In the genomic region with DNA sequence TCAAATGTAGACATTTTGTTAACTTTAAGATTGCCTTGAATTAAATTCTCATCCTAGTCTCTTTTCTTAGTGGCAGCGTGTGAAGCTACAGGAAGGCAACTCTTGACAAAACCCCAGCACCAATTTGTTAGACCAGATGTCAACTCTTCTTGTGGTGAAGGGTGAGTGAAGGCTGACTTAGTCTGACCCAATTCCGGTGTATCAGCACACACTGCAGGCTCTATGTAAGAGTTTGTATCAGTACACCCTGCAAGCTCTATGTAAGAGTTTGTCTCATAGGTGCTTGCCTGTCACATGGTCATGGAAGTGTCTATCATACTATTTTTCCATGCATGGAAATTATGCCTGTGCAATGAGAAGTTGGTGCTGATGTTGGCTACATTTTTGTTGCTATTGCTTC, we compare ENCODE assay signal across 23 cellular contexts. TPM values are rescaled to one million over a fixed set of nuclear protein-coding genes. Genes with fewer than 3 reads are reported as not detected.
A peak's percentile ranks its signal among the peaks of the same experiment; 100 is the strongest.
DNase-seq lines count a peak whose midpoint lies in the region; ATAC-seq lines count a peak whose summit lies in the region.
"Had no signal": no experiment of that assay in that cellular context is flagged by ENCODE, and none has a peak within 500 bp of the region (broad histone marks: within the 10 kb centered on the region; RNA-seq: fewer than 3 reads in every experiment).

No MANE protein-coding gene starts in this region.

- DNase-seq in activated naive CD4-positive, alpha-beta T cell treated with anti-CD3 and anti-CD28 coated beads, Interleukin-2, amount 10 ng/mL, durations not matched to agents 7 days and 5 days = peak; percentile 27
- no peak for DNase-seq in activated naive CD4-positive, alpha-beta T cell (lab: John Stamatoyannopoulos, UW)
- DNase-seq in activated naive CD4-positive, alpha-beta T cell treated with anti-CD3 and anti-CD28 coated beads, Interleukin-2, amount 50 U/mL, for 72 hours (ENCODE audit: low spot score in 2 of 2) = no peak
- no peak for DNase-seq in stimulated activated effector memory CD8-positive, alpha-beta T cell treated with anti-CD3 and anti-CD28 coated beads, Interleukin-12 subunit alpha, Interleukin-12 subunit beta, amount 100 ng/mL, for 72 hours (ENCODE audit: low spot score in 2 of 2)
- DNase-seq in NOMO-1 treated with dmso at 0.1 percent for 144 hours (lab: John Stamatoyannopoulos, UW; ENCODE audit: unreplicated experiment) (no peak), NCI-H2171 (lab: John Stamatoyannopoulos, UW) (no peak)
- DNase-seq: effector memory CD4-positive, alpha-beta T cell; foreskin keratinocyte; left ventricle myocardium inferior; NCI-H1694 treated with DMSO at 0.1 percent for 48 hours; NCI-H526; nephron progenitor cell; ovary; retina; RPMI8226; trophoblast cell had no signal

- CTCF ChIA-PET in activated naive CD4-positive, alpha-beta T cell treated with anti-CD3 and anti-CD28 coated beads, Interleukin-2, amount 10 ng/mL, durations not matched to agents 7 days and 5 days (lab: Charles Lee) = interaction anchor here (1.0 to 1.1 kb wide), 2 partner anchors 16 to 66 kb away, joined by 3 read pairs; no protein-coding TSS in a partner anchor

- no peaks in the 10 kb centered on the region for H3K36me3 Mint-ChIP-seq in activated naive CD4-positive, alpha-beta T cell treated with anti-CD3 and anti-CD28 coated beads, Interleukin-2, amount 10 ng/mL, durations not matched to agents 7 days and 5 days
- H3K36me3 Mint-ChIP-seq in IgD-negative memory B cell = peaks cover 4% of the 10 kb centered on the region
- no peaks in the 10 kb centered on the region for H3K36me3 Mint-ChIP-seq in activated naive CD4-positive, alpha-beta T cell treated with anti-CD3 and anti-CD28 coated beads, Interleukin-2, amount 50 U/mL, for 72 hours
- no peaks in the 10 kb centered on the region for H3K36me3 Mint-ChIP-seq in stimulated activated effector memory CD8-positive, alpha-beta T cell treated with anti-CD3 and anti-CD28 coated beads, Interleukin-12 subunit alpha, Interleukin-12 subunit beta, amount 100 ng/mL, for 72 hours
- H3K36me3 Mint-ChIP-seq: CD14-positive monocyte, mesothelial cell of epicardium had no signal

- no peaks in the 10 kb centered on the region for H3K9me3 Mint-ChIP-seq in activated naive CD4-positive, alpha-beta T cell treated with anti-CD3 and anti-CD28 coated beads, Interleukin-2, amount 10 ng/mL, durations not matched to agents 7 days and 5 days
- no peaks in the 10 kb centered on the region for H3K9me3 Mint-ChIP-seq in IgD-negative memory B cell
- no peaks in the 10 kb centered on the region for H3K9me3 Mint-ChIP-seq in activated naive CD4-positive, alpha-beta T cell treated with anti-CD3 and anti-CD28 coated beads, Interleukin-2, amount 50 U/mL, for 72 hours
- H3K9me3 Mint-ChIP-seq in stimulated activated effector memory CD8-positive, alpha-beta T cell treated with anti-CD3 and anti-CD28 coated beads, Interleukin-12 subunit alpha, Interleukin-12 subunit beta, amount 100 ng/mL, for 72 hours = no peaks in the 10 kb centered on the region
- H3K9me3 Mint-ChIP-seq: mesothelial cell of epicardium, nephron progenitor cell had no signal

- peaks cover 13% of the 10 kb centered on the region for H3K4me1 Mint-ChIP-seq in activated naive CD4-positive, alpha-beta T cell treated with anti-CD3 and anti-CD28 coated beads, Interleukin-2, amount 10 ng/mL, durations not matched to agents 7 days and 5 days
- H3K4me1 Mint-ChIP-seq in IgD-negative memory B cell = peaks cover 0 to 2% (median 1%) of the 10 kb centered on the region in 3 donors
- H3K4me1 Mint-ChIP-seq in stimulated activated effector memory CD8-positive, alpha-beta T cell treated with anti-CD3 and anti-CD28 coated beads, Interleukin-12 subunit alpha, Interleukin-12 subunit beta, amount 100 ng/mL, for 72 hours = peaks cover 9% of the 10 kb centered on the region
- H3K4me1 Mint-ChIP-seq: CD14-positive monocyte, mesothelial cell of epicardium, nephron progenitor cell had no signal

- no peak overlapping the region for H3K27ac Mint-ChIP-seq in activated naive CD4-positive, alpha-beta T cell treated with anti-CD3 and anti-CD28 coated beads, Interleukin-2, amount 10 ng/mL, durations not matched to agents 7 days and 5 days
- peak overlapping the region in 2 of 3 donors; percentile 4 to 20 for H3K27ac Mint-ChIP-seq in IgD-negative memory B cell
- no peak overlapping the region for H3K27ac Mint-ChIP-seq in activated naive CD4-positive, alpha-beta T cell treated with anti-CD3 and anti-CD28 coated beads, Interleukin-2, amount 50 U/mL, for 72 hours
- no peak overlapping the region for H3K27ac Mint-ChIP-seq in stimulated activated effector memory CD8-positive, alpha-beta T cell treated with anti-CD3 and anti-CD28 coated beads, Interleukin-12 subunit alpha, Interleukin-12 subunit beta, amount 100 ng/mL, for 72 hours
- H3K27ac Mint-ChIP-seq: CD14-positive monocyte, mesothelial cell of epicardium, nephron progenitor cell had no signal

- peak; percentile 57 to 81 for ATAC-seq in activated naive CD4-positive, alpha-beta T cell treated with anti-CD3 and anti-CD28 coated beads, Interleukin-2, amount 50 U/mL, for 72 hours
- peak; percentile 96 for ATAC-seq in stimulated activated effector memory CD8-positive, alpha-beta T cell treated with anti-CD3 and anti-CD28 coated beads, Interleukin-12 subunit alpha, Interleukin-12 subunit beta, amount 100 ng/mL, for 72 hours
- no peak for ATAC-seq in GM18870 (IDR thresholded peaks at IDR 0.05; ENCODE audit: unreplicated experiment)
- ATAC-seq: foreskin keratinocyte had no signal

- H3K27me3 Mint-ChIP-seq in activated naive CD4-positive, alpha-beta T cell treated with anti-CD3 and anti-CD28 coated beads, Interleukin-2, amount 10 ng/mL, durations not matched to agents 7 days and 5 days = peaks cover 3% of the 10 kb centered on the region
- H3K27me3 Mint-ChIP-seq in IgD-negative memory B cell = no peaks in the 10 kb centered on the region

- H3K4me3 Mint-ChIP-seq in activated naive CD4-positive, alpha-beta T cell treated with anti-CD3 and anti-CD28 coated beads, Interleukin-2, amount 10 ng/mL, durations not matched to agents 7 days and 5 days = no peak overlapping the region
- H3K4me3 Mint-ChIP-seq in IgD-negative memory B cell = no peak overlapping the region
- no peak overlapping the region for H3K4me3 Mint-ChIP-seq in stimulated activated effector memory CD8-positive, alpha-beta T cell treated with anti-CD3 and anti-CD28 coated beads, Interleukin-12 subunit alpha, Interleukin-12 subunit beta, amount 100 ng/mL, for 72 hours
- H3K4me3 Mint-ChIP-seq: CD14-positive monocyte, mesothelial cell of epicardium, nephron progenitor cell had no signal

RNA-seq across cellular contexts. Expression of a gene that starts 16.8 kb away (rescaled TPM):
- polyA plus RNA-seq in IgD-negative memory B cell = 44.7 TPM
- under 1 TPM; 0.23 to 0.27 TPM for total RNA-seq in activated naive CD4-positive, alpha-beta T cell treated with anti-CD3 and anti-CD28 coated beads, Interleukin-2, amount 50 U/mL, for 72 hours
- total RNA-seq: foreskin keratinocyte; left ventricle myocardium inferior; LHCN-M2; mesothelial cell of epicardium; SK-MEL-5; T-helper 1 cell treated with Interleukin-12 subunit alpha and Interleukin-12 subunit beta and Interleukin-4 antibody, amounts not matched to agents 30 ng/mL and 1 ng/mL, for 36 hours had no signal
- polyA plus RNA-seq: foreskin keratinocyte had no signal

RNA-seq across cellular contexts. Expression of a gene that starts 25.0 kb away (rescaled TPM):
- 37.3 TPM for polyA plus RNA-seq in IgD-negative memory B cell
- under 1 TPM; 0.02 to 0.08 TPM for total RNA-seq in activated naive CD4-positive, alpha-beta T cell treated with anti-CD3 and anti-CD28 coated beads, Interleukin-2, amount 50 U/mL, for 72 hours
- total RNA-seq: foreskin keratinocyte, LHCN-M2, SK-MEL-5 had no signal
- polyA plus RNA-seq: foreskin keratinocyte had no signal

Comparison
In these comparisons a context has a peak if more than half of its experiments do, and no peak if none do; other contexts are left out.
1. H3K27ac Mint-ChIP-seq: peak in IgD-negative memory B cell (2 of 3); none in activated naive CD4-positive, alpha-beta T cell treated with anti-CD3 and anti-CD28 coated beads, Interleukin-2, amount 10 ng/mL, durations not matched to agents 7 days and 5 days (single experiment), activated naive CD4-positive, alpha-beta T cell treated with anti-CD3 and anti-CD28 coated beads, Interleukin-2, amount 50 U/mL, for 72 hours (0 of 2) and stimulated activated effector memory CD8-positive, alpha-beta T cell treated with anti-CD3 and anti-CD28 coated beads, Interleukin-12 subunit alpha, Interleukin-12 subunit beta, amount 100 ng/mL, for 72 hours (single experiment).